Comparison of ENCODE assay signal across 20 cellular contexts in the genomic region with DNA sequence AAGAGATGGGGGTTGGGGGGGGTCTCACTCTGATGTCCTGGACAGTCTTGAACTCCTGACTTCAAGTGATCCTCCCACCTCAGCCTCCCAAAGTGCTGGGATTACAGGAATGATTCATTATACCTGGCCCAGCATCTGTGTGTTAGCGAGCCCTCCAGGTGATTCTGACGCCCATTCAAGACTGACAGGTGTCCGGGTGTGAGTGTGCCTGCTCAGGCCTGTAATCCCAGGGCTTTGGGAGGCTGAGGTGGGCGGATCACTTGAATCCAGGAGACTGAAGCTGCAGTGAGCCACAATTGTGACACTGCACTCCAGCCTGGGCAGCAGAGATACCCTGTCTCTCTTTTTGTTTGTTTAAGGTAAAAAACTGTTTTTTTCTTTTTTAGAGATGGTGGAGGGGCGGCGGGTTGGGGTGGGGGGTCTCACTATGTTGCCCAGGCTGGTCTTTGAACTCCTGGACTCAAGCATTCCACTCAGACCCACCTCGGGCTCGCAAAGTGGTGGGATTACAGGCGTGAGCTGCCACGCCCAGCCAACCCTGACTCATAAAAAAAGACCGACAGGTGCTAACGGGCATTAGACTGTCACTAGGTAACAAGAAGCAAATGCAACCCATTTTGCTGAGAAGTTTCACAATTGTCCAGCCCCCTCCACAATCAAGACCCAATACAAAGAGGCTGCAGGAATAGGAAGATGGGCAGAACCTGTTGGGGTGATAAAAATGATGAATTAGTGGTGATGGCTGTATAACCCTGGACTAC. TPM values are rescaled to one million over a fixed set of nuclear protein-coding genes. Genes with fewer than 3 reads are reported as not detected.
A peak's percentile ranks its signal among the peaks of the same experiment; 100 is the strongest.
DNase-seq lines count a peak whose midpoint lies in the region; ATAC-seq and TF ChIP-seq lines count a peak whose summit lies in the region.
"Had no signal": no experiment of that assay in that cellular context is flagged by ENCODE, and none has a peak within 500 bp of the region (broad histone marks: within the 10 kb centered on the region; RNA-seq: fewer than 3 reads in every experiment).

No MANE protein-coding gene starts in this region.

- DNase-seq in DMS153 (lab: John Stamatoyannopoulos, UW) (peak; percentile 71), Karpas-422 (peak; percentile 43), NCI-H510A treated with DMSO at 0.1 percent for 48 hours (lab: John Stamatoyannopoulos, UW) (peak; percentile 55), epithelial cell of esophagus (ENCODE audit: low read depth) (peak; percentile 61), DMS 273 treated with DMSO at 0.1 percent for 48 hours (lab: John Stamatoyannopoulos, UW) (no peak), NOMO-1 (lab: John Stamatoyannopoulos, UW; ENCODE audit: unreplicated experiment in 2 of 2) (no peak)
- no peak for DNase-seq in activated CD8-positive, alpha-beta memory T cell treated with anti-CD3 and anti-CD28 coated beads, Interleukin-2, amount 10 ng/mL, durations not matched to agents 7 days and 5 days
- DNase-seq: activated CD4-positive, alpha-beta memory T cell treated with anti-CD3 and anti-CD28 coated beads, Interleukin-2, amount 10 ng/mL, durations not matched to agents 7 days and 5 days; activated naive CD8-positive, alpha-beta T cell treated with anti-CD3 and anti-CD28 coated beads, Interleukin-2, amount 10 ng/mL, durations not matched to agents 7 days and 5 days; activated T-cell treated with anti-CD3 and anti-CD28 coated beads, Interleukin-2, amount 50 U/mL, for 72 hours; erythroblast; GF-D8; NCI-H1092 treated with DMSO at 0.1 percent for 48 hours; NK-92 treated with Interleukin-12 subunit alpha and Interleukin-12 subunit beta, amount 100 ng/mL, for 24 hours; pancreas; T-cell had no signal

- no peaks in the 10 kb centered on the region for H3K36me3 ChIP-seq in Karpas-422 (ENCODE audit: insufficient read depth, low read length)
- H3K36me3 ChIP-seq: pancreas had no signal

- H3K4me3 ChIP-seq in Karpas-422 (ENCODE audit: low read length) (no peak overlapping the region), epithelial cell of esophagus (ENCODE audit: low read length) (no peak overlapping the region)
- H3K4me3 ChIP-seq: K562, pancreas had no signal

- no peaks in the 10 kb centered on the region for H3K36me3 Mint-ChIP-seq in activated CD8-positive, alpha-beta memory T cell treated with anti-CD3 and anti-CD28 coated beads, Interleukin-2, amount 10 ng/mL, durations not matched to agents 7 days and 5 days
- H3K36me3 Mint-ChIP-seq: activated naive CD8-positive, alpha-beta T cell treated with anti-CD3 and anti-CD28 coated beads, Interleukin-2, amount 10 ng/mL, durations not matched to agents 7 days and 5 days; brain; T-cell had no signal

- no peaks in the 10 kb centered on the region for H3K9me2 ChIP-seq in Karpas-422 (replicated peaks; ENCODE audit: insufficient read depth, low read length)

- no peak overlapping the region for H3K9ac ChIP-seq in Karpas-422 (ENCODE audit: low read length)

- no peaks in the 10 kb centered on the region for H3K9me3 Mint-ChIP-seq in activated CD8-positive, alpha-beta memory T cell treated with anti-CD3 and anti-CD28 coated beads, Interleukin-2, amount 10 ng/mL, durations not matched to agents 7 days and 5 days (ENCODE audit: low read depth)
- H3K9me3 Mint-ChIP-seq: activated CD4-positive, alpha-beta memory T cell treated with anti-CD3 and anti-CD28 coated beads, Interleukin-2, amount 10 ng/mL, durations not matched to agents 7 days and 5 days; activated naive CD8-positive, alpha-beta T cell treated with anti-CD3 and anti-CD28 coated beads, Interleukin-2, amount 10 ng/mL, durations not matched to agents 7 days and 5 days; activated T-cell treated with anti-CD3 and anti-CD28 coated beads, Interleukin-2, amount 50 U/mL, for 72 hours; dendritic cell treated with granulocyte-macrophage colony-stimulating factor and Interleukin-4, amounts not matched to agents 40 ng/mL and 50 ng/mL, for 4 days; T-cell had no signal

- TF ChIP-seq CTCF in epithelial cell of esophagus (IDR thresholded peaks at IDR 0.05; ENCODE audit: insufficient read depth, low read depth, low read length, missing control alignments) = no peak

- CTCF ChIA-PET in activated CD8-positive, alpha-beta memory T cell treated with anti-CD3 and anti-CD28 coated beads, Interleukin-2, amount 10 ng/mL, durations not matched to agents 7 days and 5 days (lab: Charles Lee) = no interaction called here

- no peaks in the 10 kb centered on the region for H3K9me3 ChIP-seq in Karpas-422 (ENCODE audit: low read length)
- H3K9me3 ChIP-seq: pancreas had no signal

- H3K4me2 ChIP-seq in Karpas-422 (ENCODE audit: low read depth, low read length, poor library complexity, severe bottlenecking) = no peak overlapping the region

- peaks cover 19% of the 10 kb centered on the region for H3K27me3 Mint-ChIP-seq in activated CD8-positive, alpha-beta memory T cell treated with anti-CD3 and anti-CD28 coated beads, Interleukin-2, amount 10 ng/mL, durations not matched to agents 7 days and 5 days

- H3K27ac ChIP-seq in Karpas-422 (ENCODE audit: low read length) = no peak overlapping the region
- H3K27ac ChIP-seq: pancreas had no signal

- H4K20me1 ChIP-seq in Karpas-422 (ENCODE audit: insufficient read depth, low read depth, low read length) = no peaks in the 10 kb centered on the region

- no peak overlapping the region for H3K4me3 Mint-ChIP-seq in activated CD8-positive, alpha-beta memory T cell treated with anti-CD3 and anti-CD28 coated beads, Interleukin-2, amount 10 ng/mL, durations not matched to agents 7 days and 5 days
- H3K4me3 Mint-ChIP-seq: activated CD4-positive, alpha-beta memory T cell treated with anti-CD3 and anti-CD28 coated beads, Interleukin-2, amount 10 ng/mL, durations not matched to agents 7 days and 5 days; activated naive CD8-positive, alpha-beta T cell treated with anti-CD3 and anti-CD28 coated beads, Interleukin-2, amount 10 ng/mL, durations not matched to agents 7 days and 5 days; activated T-cell treated with anti-CD3 and anti-CD28 coated beads, Interleukin-2, amount 50 U/mL, for 72 hours; dendritic cell treated with granulocyte-macrophage colony-stimulating factor and Interleukin-4, amounts not matched to agents 40 ng/mL and 50 ng/mL, for 4 days; T-cell had no signal

- H3K79me2 ChIP-seq in Karpas-422 (ENCODE audit: low read length) = no peaks in the 10 kb centered on the region

- no peak for ATAC-seq in activated CD8-positive, alpha-beta memory T cell treated with anti-CD3 and anti-CD28 coated beads, Interleukin-2, amount 10 ng/mL, durations not matched to agents 7 days and 5 days
- ATAC-seq in HG02763 (IDR thresholded peaks at IDR 0.05; ENCODE audit: unreplicated experiment) = no peak
- ATAC-seq: activated T-cell treated with anti-CD3 and anti-CD28 coated beads, Interleukin-2, amount 50 U/mL, for 72 hours; K562; pancreas; T-cell had no signal

- no peak overlapping the region for H3K27ac Mint-ChIP-seq in activated CD8-positive, alpha-beta memory T cell treated with anti-CD3 and anti-CD28 coated beads, Interleukin-2, amount 10 ng/mL, durations not matched to agents 7 days and 5 days
- H3K27ac Mint-ChIP-seq: activated CD4-positive, alpha-beta memory T cell treated with anti-CD3 and anti-CD28 coated beads, Interleukin-2, amount 10 ng/mL, durations not matched to agents 7 days and 5 days; activated naive CD8-positive, alpha-beta T cell treated with anti-CD3 and anti-CD28 coated beads, Interleukin-2, amount 10 ng/mL, durations not matched to agents 7 days and 5 days; activated T-cell treated with anti-CD3 and anti-CD28 coated beads, Interleukin-2, amount 50 U/mL, for 72 hours; brain; dendritic cell treated with granulocyte-macrophage colony-stimulating factor and Interleukin-4, amounts not matched to agents 40 ng/mL and 50 ng/mL, for 4 days; T-cell had no signal

- peaks cover 5% of the 10 kb centered on the region for H3K4me1 Mint-ChIP-seq in activated CD8-positive, alpha-beta memory T cell treated with anti-CD3 and anti-CD28 coated beads, Interleukin-2, amount 10 ng/mL, durations not matched to agents 7 days and 5 days

- H2AFZ ChIP-seq in Karpas-422 (ENCODE audit: low read length) = no peak overlapping the region

- peaks cover 24% of the 10 kb centered on the region for H3K4me1 ChIP-seq in Karpas-422 (ENCODE audit: low read length)
- H3K4me1 ChIP-seq: pancreas had no signal

- no peaks in the 10 kb centered on the region for H3K27me3 ChIP-seq in Karpas-422 (ENCODE audit: low read length)
- H3K27me3 ChIP-seq: pancreas had no signal

RNA-seq across cellular contexts. Expression of a gene that starts 4.7 kb away (rescaled TPM):
- 5.0 and 23.2 TPM in 2 replicates for total RNA-seq in Karpas-422 (2014; rRNA removed; shearing (Covaris generic); ENCODE audit: low replicate concordance)
- total RNA-seq in activated CD8-positive, alpha-beta memory T cell treated with anti-CD3 and anti-CD28 coated beads, Interleukin-2, amount 10 ng/mL, durations not matched to agents 7 days and 5 days = 10 to 100 TPM in 1 of 2 experiments, 1 to 10 TPM in 1; 9.2 to 14.4 TPM

RNA-seq across cellular contexts. Expression of a gene that starts 36.8 kb away (rescaled TPM):
- total RNA-seq in Karpas-422 (2014; rRNA removed; shearing (Covaris generic); ENCODE audit: low replicate concordance) = 138 and 168 TPM in 2 replicates
- 100 to 1,000 TPM in 1 of 2 experiments, 10 to 100 TPM in 1; 93.7 to 136 TPM for total RNA-seq in activated CD8-positive, alpha-beta memory T cell treated with anti-CD3 and anti-CD28 coated beads, Interleukin-2, amount 10 ng/mL, durations not matched to agents 7 days and 5 days

RNA-seq across cellular contexts. Expression of a gene that starts 38.1 kb away (rescaled TPM):
- total RNA-seq in Karpas-422 (2014; rRNA removed; shearing (Covaris generic); ENCODE audit: low replicate concordance) = 28.8 and 49.1 TPM in 2 replicates
- total RNA-seq in activated CD8-positive, alpha-beta memory T cell treated with anti-CD3 and anti-CD28 coated beads, Interleukin-2, amount 10 ng/mL, durations not matched to agents 7 days and 5 days = 10 to 100 TPM; 44.1 to 52.1 TPM

Comparison
In these comparisons a context has a peak if more than half of its experiments do, and no peak if none do; other contexts are left out.
1. DNase-seq: peak in DMS153 (single experiment), Karpas-422 (single experiment), NCI-H510A treated with DMSO at 0.1 percent for 48 hours (single experiment) and epithelial cell of esophagus (single experiment); none in DMS 273 treated with DMSO at 0.1 percent for 48 hours (single experiment), activated CD8-positive, alpha-beta memory T cell treated with anti-CD3 and anti-CD28 coated beads, Interleukin-2, amount 10 ng/mL, durations not matched to agents 7 days and 5 days (single experiment) and NOMO-1 (0 of 2).